Comparison of ENCODE assay signal across 1 cellular context in the genomic region with DNA sequence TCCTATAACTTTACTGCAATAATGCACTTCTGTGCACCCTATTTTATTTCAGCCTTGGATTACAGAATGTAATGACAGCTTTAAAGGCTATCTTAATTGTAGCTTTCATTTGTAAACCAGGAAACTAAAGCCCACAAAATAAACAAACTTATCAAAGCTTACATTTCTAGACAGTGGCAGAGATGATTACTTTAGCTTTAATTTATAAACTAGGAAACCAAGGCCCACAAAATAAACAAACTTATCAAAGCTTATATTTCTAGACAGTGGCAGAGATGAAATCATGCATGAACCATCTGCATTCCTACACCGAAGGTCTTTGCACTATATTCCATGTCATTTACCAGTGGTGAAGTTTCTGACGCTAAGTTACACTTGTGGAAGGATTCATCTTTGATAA.
TF ChIP-seq lines count a peak whose summit lies in the region.

No MANE protein-coding gene starts in this region.

TF ChIP-seq in HEK293, 187 proteins besides CTCF, POLR2A, EP300 and RAD21 (continued from another document):
- TF ChIP-seq ZNF280D (tag by site-specific recombination; IDR thresholded peaks at IDR 0.05): no peak
- no peak for TF ChIP-seq ZNF707 (tag by site-specific recombination; IDR thresholded peaks at IDR 0.05)
- TF ChIP-seq ZNF629 (tag by site-specific recombination; IDR thresholded peaks at IDR 0.05): no peak
- peak; percentile 66 for TF ChIP-seq FEZF1 (tag by site-specific recombination; IDR thresholded peaks at IDR 0.05)
- no peak for TF ChIP-seq ZNF521 (tag by site-specific recombination; IDR thresholded peaks at IDR 0.05)
- TF ChIP-seq, protein P1, sequence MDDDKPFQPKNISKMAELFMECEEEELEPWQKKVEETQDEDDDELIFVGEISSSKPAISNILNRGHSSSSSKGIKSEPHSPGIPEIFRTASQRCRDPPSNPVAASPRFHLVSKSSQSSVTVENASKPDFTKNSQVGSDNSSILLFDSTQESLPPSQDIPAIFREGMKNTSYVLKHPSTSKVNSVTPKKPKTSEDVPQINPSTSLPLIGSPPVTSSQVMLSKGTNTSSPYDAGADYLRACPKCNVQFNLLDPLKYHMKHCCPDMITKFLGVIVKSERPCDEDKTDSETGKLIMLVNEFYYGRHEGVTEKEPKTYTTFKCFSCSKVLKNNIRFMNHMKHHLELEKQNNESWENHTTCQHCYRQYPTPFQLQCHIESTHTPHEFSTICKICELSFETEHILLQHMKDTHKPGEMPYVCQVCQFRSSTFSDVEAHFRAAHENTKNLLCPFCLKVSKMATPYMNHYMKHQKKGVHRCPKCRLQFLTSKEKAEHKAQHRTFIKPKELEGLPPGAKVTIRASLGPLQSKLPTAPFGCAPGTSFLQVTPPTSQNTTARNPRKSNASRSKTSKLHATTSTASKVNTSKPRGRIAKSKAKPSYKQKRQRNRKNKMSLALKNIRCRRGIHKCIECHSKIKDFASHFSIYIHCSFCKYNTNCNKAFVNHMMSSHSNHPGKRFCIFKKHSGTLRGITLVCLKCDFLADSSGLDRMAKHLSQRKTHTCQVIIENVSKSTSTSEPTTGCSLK (tag by site-specific recombination; IDR thresholded peaks at IDR 0.05): no peak
- no peak for TF ChIP-seq ZNF148 (tag by site-specific recombination; IDR thresholded peaks at IDR 0.05; ENCODE audit: borderline replicate concordance)
- no peak for TF ChIP-seq ZBTB20 (tag by site-specific recombination; IDR thresholded peaks at IDR 0.05)
- TF ChIP-seq ZNF561 (tag by site-specific recombination; IDR thresholded peaks at IDR 0.05; ENCODE audit: borderline replicate concordance): no peak
- no peak for TF ChIP-seq ZNF426 (tag by site-specific recombination; IDR thresholded peaks at IDR 0.05)
- no peak for TF ChIP-seq ZNF529 (tag by site-specific recombination; IDR thresholded peaks at IDR 0.05; ENCODE audit: insufficient replicate concordance)
- TF ChIP-seq GLI2 (tag by site-specific recombination; IDR thresholded peaks at IDR 0.05; ENCODE audit: borderline replicate concordance, low read depth): 0 out of 2 replicates have a peak, but pooled peaks have one; percentile 15
- TF ChIP-seq, protein P2, sequence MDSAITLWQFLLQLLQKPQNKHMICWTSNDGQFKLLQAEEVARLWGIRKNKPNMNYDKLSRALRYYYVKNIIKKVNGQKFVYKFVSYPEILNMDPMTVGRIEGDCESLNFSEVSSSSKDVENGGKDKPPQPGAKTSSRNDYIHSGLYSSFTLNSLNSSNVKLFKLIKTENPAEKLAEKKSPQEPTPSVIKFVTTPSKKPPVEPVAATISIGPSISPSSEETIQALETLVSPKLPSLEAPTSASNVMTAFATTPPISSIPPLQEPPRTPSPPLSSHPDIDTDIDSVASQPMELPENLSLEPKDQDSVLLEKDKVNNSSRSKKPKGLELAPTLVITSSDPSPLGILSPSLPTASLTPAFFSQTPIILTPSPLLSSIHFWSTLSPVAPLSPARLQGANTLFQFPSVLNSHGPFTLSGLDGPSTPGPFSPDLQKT (IDR thresholded peaks at IDR 0.05; ENCODE audit: borderline replicate concordance, low read depth, low read length): no peak
- no peak for TF ChIP-seq ZNF654 (tag by site-specific recombination; IDR thresholded peaks at IDR 0.05; ENCODE audit: low read depth)
- peak; percentile 63; the same call in 1 of the 2 replicates for TF ChIP-seq OSR2 (tag by site-specific recombination; IDR thresholded peaks at IDR 0.05)
- no peak for TF ChIP-seq ZNF777 (tag by site-specific recombination; IDR thresholded peaks at IDR 0.05; ENCODE audit: borderline replicate concordance)
- TF ChIP-seq ZNF18 (tag by site-specific recombination; IDR thresholded peaks at IDR 0.05): no peak
- no peak for TF ChIP-seq ZNF571 (tag by site-specific recombination; IDR thresholded peaks at IDR 0.05)
TF ChIP-seq in HEK293: peak in this region for 8.
